Comparison of ENCODE assay signal across 19 cellular contexts in the genomic region with DNA sequence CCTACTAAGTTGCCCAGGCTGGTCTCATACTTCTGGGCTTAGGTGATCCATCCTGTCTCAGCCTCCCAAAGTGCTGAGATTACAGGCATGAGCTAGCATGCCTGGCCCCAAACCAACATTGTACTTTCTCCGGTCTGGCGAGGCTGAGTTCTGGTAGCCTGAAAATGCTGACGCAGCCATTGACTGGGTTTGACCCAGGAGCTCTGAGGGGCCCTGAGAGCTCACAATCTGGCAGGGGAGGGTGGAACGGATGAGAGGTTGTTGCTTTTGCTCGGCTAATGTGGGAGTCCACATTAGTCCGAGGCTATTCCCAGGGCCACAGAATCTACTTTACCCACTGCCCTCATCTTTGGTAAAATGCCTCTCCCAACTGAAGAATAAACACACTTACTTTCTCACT. TPM values are rescaled to one million over a fixed set of nuclear protein-coding genes. Genes with fewer than 3 reads are reported as not detected.
DNase-seq lines count a peak whose midpoint lies in the region; ATAC-seq, FAIRE-seq and TF ChIP-seq lines count a peak whose summit lies in the region.
"Had no signal": no experiment of that assay in that cellular context is flagged by ENCODE, and none has a peak within 500 bp of the region (broad histone marks: within the 10 kb centered on the region; RNA-seq: fewer than 3 reads in every experiment).

No MANE protein-coding gene starts in this region.

- H3K4me2 ChIP-seq in HepG2 (ENCODE audit: low read depth, low read length) (no peak overlapping the region), OCI-LY7 (ENCODE audit: low read length) (peak overlapping the region; percentile 29; the same call in 1 of the 2 replicates)
- H3K4me2 ChIP-seq: BLaER1 had no signal

- H3K27ac ChIP-seq in HepG2 (ENCODE audit: extremely low read length, insufficient read depth, low read length) (no peak overlapping the region), right lobe of liver (no peak overlapping the region), OCI-LY7 (ENCODE audit: low read depth, low read length, poor library complexity, severe bottlenecking) (no peak overlapping the region)
- H3K27ac ChIP-seq: BLaER1, SJSA1 had no signal

- no peak for TF ChIP-seq CTCF in HepG2 (CRISPR knock-in tag; IDR thresholded peaks at IDR 0.05)
- TF ChIP-seq CTCF in right lobe of liver (IDR thresholded peaks at IDR 0.05), result no peak
- no peak for TF ChIP-seq CTCF in OCI-LY7 (conservative IDR thresholded peaks at IDR 0.05; ENCODE audit: low read length)
- no peak for TF ChIP-seq CTCF in fibroblast of pulmonary artery (IDR thresholded peaks at IDR 0.05; ENCODE audit: low read length, missing control alignments)

- CTCF ChIA-PET in HepG2 (lab: Yijun Ruan, JAX; ENCODE audit: low intra/inter-chr PET ratio, low total read pairs), result no interaction called here
- CTCF ChIA-PET in OCI-LY7 (lab: Charles Lee; ENCODE audit: unreplicated experiment), result interaction anchor here (1.4 kb wide), 1 partner anchor 17 kb away, joined by 3 read pairs; no protein-coding TSS in a partner anchor

- H3K9me3 ChIP-seq in HepG2 (ENCODE audit: low read length), result no peaks in the 10 kb centered on the region
- H3K9me3 ChIP-seq in right lobe of liver, result no peaks in the 10 kb centered on the region
- peaks cover 15% of the 10 kb centered on the region; the same call in 1 of the 2 replicates for H3K9me3 ChIP-seq in OCI-LY7 (ENCODE audit: low read length)
- H3K9me3 ChIP-seq: BLaER1, SJSA1 had no signal

- POLR2A ChIA-PET in HepG2 (lab: Yijun Ruan, JAX) (no interaction called here), OCI-LY7 (lab: Charles Lee) (no interaction called here)

- H3K4me1 ChIP-seq in HepG2 (ENCODE audit: insufficient read depth, low read length) (no peaks in the 10 kb centered on the region), right lobe of liver (no peaks in the 10 kb centered on the region), OCI-LY7 (ENCODE audit: insufficient read depth, low read length, poor library complexity, severe bottlenecking) (peaks cover 68% of the 10 kb centered on the region)

- H3K9me2 ChIP-seq in OCI-LY7 (ENCODE audit: insufficient read depth, low read length), result no peaks in the 10 kb centered on the region

- FAIRE-seq in HepG2 (lab: Jason Lieb, UNC), result no peak
- FAIRE-seq: D721Med, G401.6 had no signal

- no peak for TF ChIP-seq RAD21 in HepG2 (CRISPR knock-in tag; IDR thresholded peaks at IDR 0.05)

- TF ChIP-seq EP300 in HepG2 (IDR thresholded peaks at IDR 0.05; ENCODE audit: low read depth in 2 of 2, low read length in 2 of 2) (no peak), HepG2 (CRISPR knock-in tag; IDR thresholded peaks at IDR 0.05; ENCODE audit: borderline replicate concordance) (no peak)

- H3K27me3 ChIP-seq in HepG2 (ENCODE audit: control insufficient read depth in 1 of 2, insufficient read depth in 2 of 2, low read length in 2 of 2) (peaks cover 0 to 6% of the 10 kb centered on the region in 2 experiments; a peak in 1 of 5 replicates), right lobe of liver (no peaks in the 10 kb centered on the region)
- H3K27me3 ChIP-seq: BLaER1 had no signal

- H3K9ac ChIP-seq in HepG2 (ENCODE audit: insufficient read depth, low read depth, low read length), result no peak overlapping the region
- H3K9ac ChIP-seq: BLaER1 had no signal

- H3K36me3 ChIP-seq in HepG2 (replicated peaks in 1 of 2; ENCODE audit: control insufficient read depth in 1 of 2, insufficient read depth in 2 of 2, low read length in 2 of 2), result no peaks in the 10 kb centered on the region
- no peaks in the 10 kb centered on the region for H3K36me3 ChIP-seq in right lobe of liver
- no peaks in the 10 kb centered on the region; the same call in 1 of the 2 replicates for H3K36me3 ChIP-seq in OCI-LY7 (ENCODE audit: insufficient read depth, low read length)
- H3K36me3 ChIP-seq: BLaER1, SJSA1 had no signal

- intact Hi-C loops in HepG2 (cut with micrococcal nuclease; ENCODE audit: unreplicated experiment), result no loop called here
- intact Hi-C loops in right lobe of liver (cut with DNase I), result no loop called here
- intact Hi-C loops in OCI-LY7 (cut with micrococcal nuclease; ENCODE audit: unreplicated experiment), result no loop called here

- ATAC-seq in HepG2, result no peak
- no peak for ATAC-seq in right lobe of liver
- no peak for ATAC-seq in HG02885 (IDR thresholded peaks at IDR 0.05; ENCODE audit: poor library complexity, unreplicated experiment)
- ATAC-seq in GM21367 (IDR thresholded peaks at IDR 0.05; ENCODE audit: unreplicated experiment), result no peak

- BruUV-seq in HepG2 (replicated peaks; lab: Mats Ljungman, UMichigan) (no TSS peak), OCI-LY7 (replicated peaks; lab: Mats Ljungman, UMichigan) (no TSS peak)

- H3K4me3 ChIP-seq in HepG2 (replicated peaks in 1 of 3; ENCODE audit: insufficient read depth in 1 of 3, low read depth in 2 of 3, low read length in 3 of 3) (no peak overlapping the region), right lobe of liver (no peak overlapping the region), OCI-LY7 (ENCODE audit: low read depth, low read length, poor library complexity, severe bottlenecking) (no peak overlapping the region), fibroblast of pulmonary artery (replicated peaks; ENCODE audit: low read depth, low read length) (no peak overlapping the region)
- H3K4me3 ChIP-seq: BLaER1, SJSA1 had no signal

- H2AFZ ChIP-seq in HepG2 (ENCODE audit: low read length), result no peak overlapping the region
- 0 out of 2 replicates have a peak overlapping the region, but pooled peaks have one; percentile 40 for H2AFZ ChIP-seq in OCI-LY7 (ENCODE audit: low read length)

- WGBS in HepG2 (ENCODE audit: low lambda C conversion rate), result 84% methylated on average over 6 of the region's 6 CpGs
- 74% methylated on average over 5 of the region's 6 CpGs for WGBS in right lobe of liver (ENCODE audit: insufficient coverage, low coverage, low lambda C conversion rate, missing lambda C conversion rate)

- H3K79me2 ChIP-seq in HepG2 (ENCODE audit: insufficient read depth, low read length) (no peaks in the 10 kb centered on the region), OCI-LY7 (ENCODE audit: insufficient read depth, low read depth, low read length) (no peaks in the 10 kb centered on the region)

- DNase-seq in HepG2 (ENCODE audit: low spot score), result no peak
- DNase-seq in right lobe of liver, result no peak
- DNase-seq in OCI-LY7 (ENCODE audit: low spot score), result no peak
- DNase-seq in fibroblast of pulmonary artery (ENCODE audit: low read depth), result peak; percentile 17
- no peak for DNase-seq in GM19240 (ENCODE audit: insufficient read length, low spot score)
- DNase-seq in NCI-H748 (lab: John Stamatoyannopoulos, UW; ENCODE audit: unreplicated experiment), result no peak
- DNase-seq: CD8-positive, alpha-beta memory T cell; DMS79; Kasumi-1; NCI-H1417; NCI-H187 treated with DMSO at 0.1 percent for 48 hours; NCI-H526 treated with DMSO at 0.1 percent for 48 hours; NK-92 treated with Interleukin-12 subunit alpha and Interleukin-12 subunit beta, amount 100 ng/mL, for 24 hours had no signal

- in situ Hi-C loops in HepG2 (cut with HindIII; ENCODE audit: extremely low pct_ligation_motif_present, low pct_unique_long_range_greater_than_20kb), result no loop called here

- TF ChIP-seq POLR2A in HepG2 (IDR thresholded peaks at IDR 0.05; ENCODE audit: insufficient read depth in 1 of 2, low read depth in 2 of 2, low read length in 2 of 2) (no peak), right lobe of liver (IDR thresholded peaks at IDR 0.05) (no peak)

- no peaks in the 10 kb centered on the region for H4K20me1 ChIP-seq in HepG2 (ENCODE audit: insufficient read depth, low read length)
- H4K20me1 ChIP-seq in OCI-LY7 (ENCODE audit: insufficient read depth, low read length), result no peaks in the 10 kb centered on the region
- H4K20me1 ChIP-seq: BLaER1 had no signal

TF ChIP-seq in HepG2, 621 proteins besides CTCF, POLR2A, EP300 and RAD21 (continues in another document):
- TF ChIP-seq, protein P1, sequence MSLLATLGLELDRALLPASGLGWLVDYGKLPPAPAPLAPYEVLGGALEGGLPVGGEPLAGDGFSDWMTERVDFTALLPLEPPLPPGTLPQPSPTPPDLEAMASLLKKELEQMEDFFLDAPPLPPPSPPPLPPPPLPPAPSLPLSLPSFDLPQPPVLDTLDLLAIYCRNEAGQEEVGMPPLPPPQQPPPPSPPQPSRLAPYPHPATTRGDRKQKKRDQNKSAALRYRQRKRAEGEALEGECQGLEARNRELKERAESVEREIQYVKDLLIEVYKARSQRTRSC (CRISPR knock-in tag; IDR thresholded peaks at IDR 0.05; ENCODE audit: low read depth), result no peak
- no peak for TF ChIP-seq GATAD2A (CRISPR knock-in tag; IDR thresholded peaks at IDR 0.05)
- TF ChIP-seq ZNF841 (CRISPR knock-in tag; IDR thresholded peaks at IDR 0.05; ENCODE audit: borderline replicate concordance), result no peak
- no peak for TF ChIP-seq SATB2 (CRISPR knock-in tag; IDR thresholded peaks at IDR 0.05)

RNA-seq across cellular contexts. Expression of a gene that starts 35.1 kb away (rescaled TPM):
- total RNA-seq in HepG2 (2016; rRNA removed; fragmentation: Illumina TruSeq; extraction: Trizol) (85.2 and 125 TPM in 2 replicates), right lobe of liver (10 to 100 TPM; 38.2 to 74.3 (median 60.1) TPM), OCI-LY7 (2022) (558 and 594 TPM in 2 replicates)
- total RNA-seq in HepG2 (2016; cell fraction: cytosol; rRNA removed; fragmentation: Illumina TruSeq; extraction: Trizol; ENCODE audit: low read depth), result 7.4 and 9.2 TPM in 2 replicates
- total RNA-seq in HepG2 (2016; cell fraction: insoluble cytoplasmic fraction; rRNA removed; fragmentation: Illumina TruSeq; extraction: Trizol), result 84.6 and 117 TPM in 2 replicates
- total RNA-seq in HepG2 (2016; cell fraction: membrane; rRNA removed; fragmentation: Illumina TruSeq; extraction: Trizol), result 22.9 and 23.8 TPM in 2 replicates
- total RNA-seq in HepG2 (2016; cell fraction: nucleus; rRNA removed; fragmentation: Illumina TruSeq; extraction: Trizol), result 52.4 and 53.9 TPM in 2 replicates
- 49.0 and 50.1 TPM in 2 replicates for polyA plus RNA-seq in HepG2 (2011; rRNA removed)
- 55.7 and 72.2 TPM in 2 replicates for polyA plus RNA-seq in HepG2 (2011; cell fraction: cytosol; rRNA removed)
- 49.0 and 49.1 TPM in 2 replicates for polyA plus RNA-seq in HepG2 (2011; cell fraction: nucleus; rRNA removed)
- polyA plus RNA-seq in HepG2 (2012), result 34.7 and 47.5 TPM in 2 replicates
- 3.7 and 4.1 TPM in 2 replicates for polyA plus RNA-seq in HepG2 (2016; cell fraction: cytosol; fragmentation: Illumina TruSeq; extraction: Trizol; ENCODE audit: low read depth)
- 117 and 119 TPM in 2 replicates for polyA plus RNA-seq in HepG2 (2016; cell fraction: insoluble cytoplasmic fraction; fragmentation: Illumina TruSeq; extraction: Trizol; ENCODE audit: low read depth)
- 10.3 and 13.4 TPM in 2 replicates for polyA plus RNA-seq in HepG2 (2016; cell fraction: membrane; fragmentation: Illumina TruSeq; extraction: Trizol; ENCODE audit: low read depth)
- polyA plus RNA-seq in HepG2 (2016; cell fraction: nucleus; fragmentation: Illumina TruSeq; extraction: Trizol; ENCODE audit: insufficient read depth, low read depth), result 60.9 and 64.4 TPM in 2 replicates
- polyA minus RNA-seq in HepG2 (2011; rRNA and poly(A)+ RNA removed; ENCODE audit: low replicate concordance), result 101 and 222 TPM in 2 replicates
- 41.2 and 42.7 TPM in 2 replicates for polyA minus RNA-seq in HepG2 (2011; cell fraction: cytosol; rRNA and poly(A)+ RNA removed)
- polyA minus RNA-seq in HepG2 (2011; cell fraction: nucleus; rRNA and poly(A)+ RNA removed), result 46.1 and 55.0 TPM in 2 replicates
- total RNA-seq in OCI-LY7 (2014; rRNA removed; shearing (Covaris generic)), result 532 and 610 TPM in 2 replicates
